1 cellular context compared by ENCODE assay signal in the genomic region with DNA sequence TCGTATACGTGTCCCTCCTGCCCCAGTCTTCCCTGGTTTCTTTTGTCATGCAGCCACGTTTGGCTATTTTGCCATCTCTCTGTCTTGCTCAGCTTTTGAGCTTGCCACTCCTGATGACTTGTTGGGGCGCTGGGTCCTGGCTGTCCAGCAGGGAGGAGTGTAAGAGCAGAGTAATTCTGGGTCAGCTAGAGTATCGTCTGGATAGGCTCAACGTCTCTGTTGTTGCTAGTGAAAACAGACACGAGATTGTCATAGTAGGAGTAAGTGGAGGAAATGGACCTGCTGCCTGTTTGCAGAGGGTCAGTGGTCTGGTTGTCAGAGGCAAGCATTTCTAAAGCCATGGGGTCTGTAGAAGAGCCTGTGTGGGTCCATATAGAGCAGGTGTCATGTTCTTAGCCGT.
TF ChIP-seq lines count a peak whose summit lies in the region.

No MANE protein-coding gene starts in this region.

TF ChIP-seq in GM23338, 12 proteins besides CTCF, POLR2A, EP300 and RAD21 (continued from another document):
- TF ChIP-seq ZNF462 (CRISPR knock-in tag; IDR thresholded peaks at IDR 0.05): no peak
- no peak for TF ChIP-seq ETS1 (IDR thresholded peaks at IDR 0.05)
- no peak for TF ChIP-seq ZNF331 (CRISPR knock-in tag; IDR thresholded peaks at IDR 0.05; ENCODE audit: low read depth)
- no peak for TF ChIP-seq EZH2phosphoT487 (IDR thresholded peaks at IDR 0.05; ENCODE audit: unreplicated experiment)
- no peak for TF ChIP-seq REST (IDR thresholded peaks at IDR 0.05; ENCODE audit: unreplicated experiment)
- no peak for TF ChIP-seq EZH2 (IDR thresholded peaks at IDR 0.05; ENCODE audit: low read depth, unreplicated experiment)
- no peak for TF ChIP-seq CREB1 (CRISPR knock-in tag; IDR thresholded peaks at IDR 0.05; ENCODE audit: low read depth)
- TF ChIP-seq POLR2AphosphoS5 (IDR thresholded peaks at IDR 0.05; ENCODE audit: low read depth): no peak
- no peak for TF ChIP-seq ZNF114 (CRISPR knock-in tag; IDR thresholded peaks at IDR 0.05)
TF ChIP-seq in GM23338: peak in this region for 0.
